Comparison of ENCODE assay signal across 8 cellular contexts in genomic region chr3:11271986-11272904, GRCh38. TPM values are rescaled to one million over a fixed set of nuclear protein-coding genes. Genes with fewer than 3 reads are reported as not detected.
A peak's percentile ranks its signal among the peaks of the same experiment; 100 is the strongest.
DNase-seq lines count a peak whose midpoint lies in the region; ATAC-seq lines count a peak whose summit lies in the region.

Gene ATG7 (plus strand): TSS chr3:11272397. CDS start chr3:11298696, 26,299 bp downstream.

- ATAC-seq in GM19328 (IDR thresholded peaks at IDR 0.05; ENCODE audit: unreplicated experiment) = peak; percentile 99
- peak; percentile 93 for ATAC-seq in HG03520 (IDR thresholded peaks at IDR 0.05; ENCODE audit: unreplicated experiment)

- peaks cover 8 to 19% (median 13%) of the 10 kb centered on the region in 11 experiments; a peak in 21 of 22 replicates for H3K9me3 ChIP-seq in BLaER1 treated with 17β-estradiol and CSF1 and Interleukin-3, amounts not matched to agents 10 nM and 100 nM (replicated peaks in 1 of 11)

- H3K9me3 Mint-ChIP-seq in activated CD4-positive, alpha-beta T cell treated with anti-CD3 and anti-CD28 coated beads, Interleukin-2, amount 10 ng/mL, durations not matched to agents 7 days and 5 days = peaks cover 8% of the 10 kb centered on the region

- peak within 1 kb of the TSS; percentile 77 to 93 (median 86) for H3K4me3 ChIP-seq in BLaER1 treated with 17β-estradiol and CSF1 and Interleukin-3, amounts not matched to agents 10 nM and 100 nM

- peak; percentile 94 for DNase-seq in NCI-H69 (lab: John Stamatoyannopoulos, UW)
- DNase-seq in activated CD4-positive, alpha-beta T cell treated with anti-CD3 and anti-CD28 coated beads, Interleukin-2, amount 10 ng/mL, durations not matched to agents 7 days and 5 days = peak; percentile 96
- DNase-seq in cortex of kidney (lab: John Stamatoyannopoulos, UW) = peak; percentile 63
- peak; percentile 99 for DNase-seq in left kidney (ENCODE audit: low read depth, low spot score)
- DNase-seq in stimulated activated CD4-positive, alpha-beta T cell treated with anti-CD3 and anti-CD28 coated beads, Interleukin-2, amount 100 ng/mL, for 24 hours = peak; percentile 97

- peaks cover 48% of the 10 kb centered on the region for H3K4me1 Mint-ChIP-seq in activated CD4-positive, alpha-beta T cell treated with anti-CD3 and anti-CD28 coated beads, Interleukin-2, amount 10 ng/mL, durations not matched to agents 7 days and 5 days

- H3K4me1 ChIP-seq in BLaER1 treated with 17β-estradiol and CSF1 and Interleukin-3, amounts not matched to agents 10 nM and 100 nM = peaks cover 26 to 46% (median 39%) of the 10 kb centered on the region in 10 experiments

- no peaks in the 10 kb centered on the region for H3K27me3 Mint-ChIP-seq in activated CD4-positive, alpha-beta T cell treated with anti-CD3 and anti-CD28 coated beads, Interleukin-2, amount 10 ng/mL, durations not matched to agents 7 days and 5 days

- peak within 1 kb of the TSS; percentile 70 to 99 (median 86) for H3K4me2 ChIP-seq in BLaER1 treated with 17β-estradiol and CSF1 and Interleukin-3, amounts not matched to agents 10 nM and 100 nM

- peaks cover 17 to 36% (median 29%) of the 10 kb centered on the region in 11 experiments for H3K36me3 ChIP-seq in BLaER1 treated with 17β-estradiol and CSF1 and Interleukin-3, amounts not matched to agents 10 nM and 100 nM

- H3K9ac ChIP-seq in BLaER1 treated with 17β-estradiol and CSF1 and Interleukin-3, amounts not matched to agents 10 nM and 100 nM = peak within 1 kb of the TSS; percentile 91 to 98 (median 96)

- H3K27ac ChIP-seq in BLaER1 treated with 17β-estradiol and CSF1 and Interleukin-3, amounts not matched to agents 10 nM and 100 nM = peak within 1 kb of the TSS; percentile 91 to 98 (median 96)

- peak within 1 kb of the TSS; percentile 83 for H3K4me3 Mint-ChIP-seq in activated CD4-positive, alpha-beta T cell treated with anti-CD3 and anti-CD28 coated beads, Interleukin-2, amount 10 ng/mL, durations not matched to agents 7 days and 5 days

- H4K20me1 ChIP-seq in BLaER1 treated with 17β-estradiol and CSF1 and Interleukin-3, amounts not matched to agents 10 nM and 100 nM = no peaks in the 10 kb centered on the region

- POLR2A ChIA-PET in activated CD4-positive, alpha-beta T cell treated with anti-CD3 and anti-CD28 coated beads, Interleukin-2, amount 10 ng/mL, durations not matched to agents 7 days and 5 days (lab: Charles Lee) = interaction anchor here (0.5 to 1.6 kb wide), 6 partner anchors 15 to 371 kb away, joined by 3 to 6 read pairs (median 4); partner anchors contain the start of gene VGLL4

- CTCF ChIA-PET in activated CD4-positive, alpha-beta T cell treated with anti-CD3 and anti-CD28 coated beads, Interleukin-2, amount 10 ng/mL, durations not matched to agents 7 days and 5 days (lab: Charles Lee) = interaction anchor here (0.6 to 3.5 kb wide), 9 partner anchors 8 to 1289 kb away, joined by 3 to 17 read pairs (median 3); no protein-coding TSS in a partner anchor

- peak within 1 kb of the TSS; percentile 93 for H3K27ac Mint-ChIP-seq in activated CD4-positive, alpha-beta T cell treated with anti-CD3 and anti-CD28 coated beads, Interleukin-2, amount 10 ng/mL, durations not matched to agents 7 days and 5 days

- peaks cover 25% of the 10 kb centered on the region for H3K36me3 Mint-ChIP-seq in activated CD4-positive, alpha-beta T cell treated with anti-CD3 and anti-CD28 coated beads, Interleukin-2, amount 10 ng/mL, durations not matched to agents 7 days and 5 days (ENCODE audit: low read depth)

- H3K27me3 ChIP-seq in BLaER1 treated with 17β-estradiol and CSF1 and Interleukin-3, amounts not matched to agents 10 nM and 100 nM = no peaks in the 10 kb centered on the region

RNA-seq across cellular contexts. Expression of gene ATG7, which starts in this region (rescaled TPM):
- total RNA-seq in activated CD4-positive, alpha-beta T cell treated with anti-CD3 and anti-CD28 coated beads, Interleukin-2, amount 10 ng/mL, durations not matched to agents 7 days and 5 days = 10 to 100 TPM; 29.5 to 34.2 TPM

Comparison
In these comparisons a context has a peak if more than half of its experiments do, and no peak if none do; other contexts are left out.
1. Peak in every context shown above with its lines: DNase-seq, ATAC-seq, H3K4me3 ChIP-seq and H3K27ac ChIP-seq.